21 cellular contexts compared by ENCODE assay signal in the genomic region with DNA sequence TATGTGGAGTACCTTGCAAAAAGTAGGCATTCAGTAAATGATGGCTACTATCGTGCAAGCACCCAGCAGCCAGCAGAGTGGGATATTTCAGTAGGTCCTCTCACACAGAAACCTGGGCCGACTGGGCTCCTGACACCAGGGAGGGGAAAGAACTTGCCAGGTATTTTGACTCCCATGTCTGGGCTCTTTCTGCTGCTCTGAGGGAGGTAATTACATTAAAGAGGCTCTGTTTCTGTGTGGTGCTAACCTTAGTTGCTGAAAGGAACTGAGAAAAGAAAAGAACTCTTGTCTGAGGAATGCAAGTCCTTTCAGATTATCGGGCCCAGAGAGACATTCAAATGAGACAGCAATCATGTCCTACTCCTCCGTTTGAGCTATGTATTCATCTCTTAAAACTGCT.
"Had no signal": no experiment of that assay in that cellular context is flagged by ENCODE, and none has a peak within 500 bp of the region (broad histone marks: within the 10 kb centered on the region; RNA-seq: fewer than 3 reads in every experiment).

No MANE protein-coding gene starts in this region.

- H3K36me3 ChIP-seq: right lobe of liver, transverse colon had no signal

- H3K27ac ChIP-seq: coronary artery, foreskin keratinocyte, parathyroid adenoma, right lobe of liver, skin epidermis, transverse colon had no signal

- H3K27me3 Mint-ChIP-seq: stimulated activated naive B cell treated with anti-CD40 and anti-IgM and Interleukin-4, amounts not matched to agents 10 μg/mL and 1 μg/mL and 100 μg/mL, for 72 hours; T-helper 17 cell had no signal

- H3K9ac ChIP-seq: parathyroid adenoma had no signal

- H2AFZ ChIP-seq: parathyroid adenoma had no signal

- H3K4me1 Mint-ChIP-seq: nephron; stimulated activated naive B cell treated with anti-CD40 and anti-IgM and Interleukin-4, amounts not matched to agents 10 μg/mL and 1 μg/mL and 100 μg/mL, for 72 hours; T-helper 17 cell had no signal

- H3K27me3 ChIP-seq: foreskin keratinocyte, right lobe of liver, transverse colon had no signal

- H3K27ac Mint-ChIP-seq: activated naive CD4-positive, alpha-beta T cell treated with anti-CD3 and anti-CD28 coated beads for 36 hours; activated T-helper 2 cell treated with anti-CD3 and anti-CD28 coated beads, Interferon-gamma antibody, Interleukin-2, Interleukin-4, amounts not matched to agents 10 μg/mL and 5 μg/mL and 100 μg/mL, durations not matched to agents 14 hours and 24 hours and 36 hours; nephron; stimulated activated naive B cell treated with anti-CD40 and anti-IgM and Interleukin-4, amounts not matched to agents 10 μg/mL and 1 μg/mL and 100 μg/mL, for 72 hours; T-helper 17 cell had no signal

- H3K9me3 ChIP-seq: right lobe of liver, transverse colon had no signal

- H3K4me1 ChIP-seq: foreskin keratinocyte, parathyroid adenoma, right lobe of liver, transverse colon had no signal

- DNase-seq: activated CD4-positive, alpha-beta T cell treated with anti-CD3 and anti-CD28 coated beads for 4 hours; activated CD4-positive, alpha-beta T cell treated with anti-CD3 and anti-CD28 coated beads, Interleukin-2, amount 50 U/mL, for 48 hours; activated CD4-positive, CD25-positive, alpha-beta regulatory T cell; activated CD8-positive, alpha-beta memory T cell treated with anti-CD3 and anti-CD28 coated beads, Interleukin-2, amount 50 U/mL, for 48 hours; activated naive CD4-positive, alpha-beta T cell treated with anti-CD3 and anti-CD28 coated beads for 36 hours; activated T-cell treated with anti-CD3 and anti-CD28 coated beads, Interleukin-2, amount 50 U/mL, for 4 hours; amygdala; cerebellar nuclear complex; foreskin keratinocyte; left cardiac atrium; nucleus accumbens; right lobe of liver; stimulated activated CD4-positive, alpha-beta T cell treated with anti-CD3 and anti-CD28 coated beads, Interleukin-2, amount 100 ng/mL, for 24 hours; stimulated activated naive B cell treated with anti-CD40 and anti-IgM and Interleukin-4, amounts not matched to agents 10 μg/mL and 1 μg/mL and 100 μg/mL, for 72 hours; T-helper 17 cell; transverse colon had no signal

- H3K4me3 ChIP-seq: coronary artery, right lobe of liver, skin epidermis, transverse colon had no signal

- H3K4me3 Mint-ChIP-seq: activated naive CD4-positive, alpha-beta T cell treated with anti-CD3 and anti-CD28 coated beads for 36 hours; activated T-cell treated with anti-CD3 and anti-CD28 coated beads, Interleukin-2, amount 50 U/mL, for 4 hours; nephron; stimulated activated naive B cell treated with anti-CD40 and anti-IgM and Interleukin-4, amounts not matched to agents 10 μg/mL and 1 μg/mL and 100 μg/mL, for 72 hours; T-helper 17 cell had no signal
